ENCODE assay signal across 10 cellular contexts in genomic region chr15:72271221-72271620, GRCh38. TPM values are rescaled to one million over a fixed set of nuclear protein-coding genes. Genes with fewer than 3 reads are reported as not detected.
A peak's percentile ranks its signal among the peaks of the same experiment; 100 is the strongest.
DNase-seq lines count a peak whose midpoint lies in the region; ATAC-seq and TF ChIP-seq lines count a peak whose summit lies in the region.
"Had no signal": no experiment of that assay in that cellular context is flagged by ENCODE, and none has a peak within 500 bp of the region (broad histone marks: within the 10 kb centered on the region; RNA-seq: fewer than 3 reads in every experiment).

No MANE protein-coding gene starts in this region.

- no peaks in the 10 kb centered on the region for H3K4me1 ChIP-seq in aorta (ENCODE audit: control insufficient read depth in 1 of 2, insufficient read depth in 2 of 2, low read length in 2 of 2)

- no peak overlapping the region for H3K27ac ChIP-seq in aorta (ENCODE audit: low read depth in 1 of 2, low read length in 2 of 2)

- H3K27ac Mint-ChIP-seq in activated CD4-positive, alpha-beta T cell treated with anti-CD3 and anti-CD28 coated beads, Interleukin-2, amount 10 ng/mL, durations not matched to agents 7 days and 5 days, result peak overlapping the region; percentile 91
- H3K27ac Mint-ChIP-seq in WTC11, result no peak overlapping the region
- H3K27ac Mint-ChIP-seq in stimulated activated effector memory CD8-positive, alpha-beta T cell treated with anti-CD3 and anti-CD28 coated beads, Interleukin-12 subunit alpha, Interleukin-12 subunit beta, amount 100 ng/mL, for 72 hours, result peak overlapping the region; percentile 53

- no peaks in the 10 kb centered on the region for H3K9me3 ChIP-seq in aorta (ENCODE audit: control insufficient read depth, low read length)
- H3K9me3 ChIP-seq: spleen had no signal

- H3K27me3 ChIP-seq in aorta (ENCODE audit: control insufficient read depth in 1 of 2, insufficient read depth in 2 of 2, low read length in 1 of 2), result no peaks in the 10 kb centered on the region
- H3K27me3 ChIP-seq: spleen had no signal

- H3K4me3 ChIP-seq in fibroblast of the aortic adventitia (ENCODE audit: low read depth, low read length), result peak overlapping the region; percentile 83
- H3K4me3 ChIP-seq in aorta (ENCODE audit: low read length in 2 of 2), result no peak overlapping the region

- no peaks in the 10 kb centered on the region for H3K27me3 Mint-ChIP-seq in activated CD4-positive, alpha-beta T cell treated with anti-CD3 and anti-CD28 coated beads, Interleukin-2, amount 10 ng/mL, durations not matched to agents 7 days and 5 days
- H3K27me3 Mint-ChIP-seq in WTC11 (ENCODE audit: low read depth), result peaks cover 13% of the 10 kb centered on the region

- peak overlapping the region; percentile 86 for H3K4me3 Mint-ChIP-seq in activated CD4-positive, alpha-beta T cell treated with anti-CD3 and anti-CD28 coated beads, Interleukin-2, amount 10 ng/mL, durations not matched to agents 7 days and 5 days
- peak overlapping the region; percentile 84 for H3K4me3 Mint-ChIP-seq in WTC11
- peak overlapping the region; percentile 81 for H3K4me3 Mint-ChIP-seq in stimulated activated effector memory CD8-positive, alpha-beta T cell treated with anti-CD3 and anti-CD28 coated beads, Interleukin-12 subunit alpha, Interleukin-12 subunit beta, amount 100 ng/mL, for 72 hours

- intact Hi-C loops in aorta (cut with DNase I), result loop anchor here in 1 of 2 donors (5.0 kb wide), 1 partner anchor 74 kb away; the partner anchor contains the start of gene GRAMD2A

- CTCF ChIA-PET in activated CD4-positive, alpha-beta T cell treated with anti-CD3 and anti-CD28 coated beads, Interleukin-2, amount 10 ng/mL, durations not matched to agents 7 days and 5 days (lab: Charles Lee), result interaction anchor here (0.7 kb wide), 1 partner anchor 44 kb away, joined by 3 read pairs; no protein-coding TSS in a partner anchor
- CTCF ChIA-PET in WTC11 (lab: Charles Lee), result interaction anchor here (1.0 kb wide), 2 partner anchors 45 to 73 kb away, joined by 4 read pairs; partner anchors contain the start of gene GRAMD2A

- ATAC-seq in WTC11 (no peak), aorta (ENCODE audit: low FRiP score) (no peak)
- ATAC-seq in stimulated activated effector memory CD8-positive, alpha-beta T cell treated with anti-CD3 and anti-CD28 coated beads, Interleukin-12 subunit alpha, Interleukin-12 subunit beta, amount 100 ng/mL, for 72 hours, result no peak

- H3K9me3 Mint-ChIP-seq in activated CD4-positive, alpha-beta T cell treated with anti-CD3 and anti-CD28 coated beads, Interleukin-2, amount 10 ng/mL, durations not matched to agents 7 days and 5 days, result no peaks in the 10 kb centered on the region
- H3K9me3 Mint-ChIP-seq in WTC11, result no peaks in the 10 kb centered on the region
- H3K9me3 Mint-ChIP-seq in stimulated activated effector memory CD8-positive, alpha-beta T cell treated with anti-CD3 and anti-CD28 coated beads, Interleukin-12 subunit alpha, Interleukin-12 subunit beta, amount 100 ng/mL, for 72 hours, result no peaks in the 10 kb centered on the region

- TF ChIP-seq CTCF in WTC11 (IDR thresholded peaks at IDR 0.05) (no peak), fibroblast of the aortic adventitia (IDR thresholded peaks at IDR 0.05; ENCODE audit: insufficient read depth, low read length) (no peak)

- peaks cover 25% of the 10 kb centered on the region for H3K36me3 Mint-ChIP-seq in activated CD4-positive, alpha-beta T cell treated with anti-CD3 and anti-CD28 coated beads, Interleukin-2, amount 10 ng/mL, durations not matched to agents 7 days and 5 days (ENCODE audit: low read depth)
- H3K36me3 Mint-ChIP-seq in WTC11, result peaks cover 10% of the 10 kb centered on the region
- peaks cover 54% of the 10 kb centered on the region for H3K36me3 Mint-ChIP-seq in stimulated activated effector memory CD8-positive, alpha-beta T cell treated with anti-CD3 and anti-CD28 coated beads, Interleukin-12 subunit alpha, Interleukin-12 subunit beta, amount 100 ng/mL, for 72 hours

- peaks cover under 1 to 4% of the 10 kb centered on the region in 2 donors for H3K36me3 ChIP-seq in aorta (ENCODE audit: control insufficient read depth in 1 of 2, insufficient read depth in 2 of 2, low read length in 1 of 2)

- POLR2A ChIA-PET in activated CD4-positive, alpha-beta T cell treated with anti-CD3 and anti-CD28 coated beads, Interleukin-2, amount 10 ng/mL, durations not matched to agents 7 days and 5 days (lab: Charles Lee), result no interaction called here
- POLR2A ChIA-PET in WTC11 (lab: Charles Lee), result interaction anchor here (0.6 kb wide), 1 partner anchor 29 kb away, joined by 3 read pairs; no protein-coding TSS in a partner anchor

- no peak for DNase-seq in activated CD4-positive, alpha-beta T cell treated with anti-CD3 and anti-CD28 coated beads, Interleukin-2, amount 10 ng/mL, durations not matched to agents 7 days and 5 days
- DNase-seq in activated CD4-positive, alpha-beta T cell treated with anti-CD3 and anti-CD28 coated beads, Interleukin-2, amount 50 U/mL, for 1 hour, result no peak
- DNase-seq in WTC11 (ENCODE audit: low spot score) (no peak), fibroblast of the aortic adventitia (ENCODE audit: low read depth) (peak; percentile 5), aorta (no peak), NCI-H2107 (lab: John Stamatoyannopoulos, UW) (no peak), DMS53 treated with DMSO at 0.1 percent for 48 hours (lab: John Stamatoyannopoulos, UW; ENCODE audit: unreplicated experiment) (no peak)
- no peak for DNase-seq in stimulated activated effector memory CD8-positive, alpha-beta T cell treated with anti-CD3 and anti-CD28 coated beads, Interleukin-12 subunit alpha, Interleukin-12 subunit beta, amount 100 ng/mL, for 72 hours (ENCODE audit: low spot score in 2 of 2)
- DNase-seq: NCI-H524 treated with DMSO at 0.1 percent for 48 hours, spleen had no signal

- 72 to 75% methylated on average over 4 of the region's 4 CpGs for WGBS in aorta, 2 donors

- peaks cover 38% of the 10 kb centered on the region for H3K4me1 Mint-ChIP-seq in activated CD4-positive, alpha-beta T cell treated with anti-CD3 and anti-CD28 coated beads, Interleukin-2, amount 10 ng/mL, durations not matched to agents 7 days and 5 days
- H3K4me1 Mint-ChIP-seq in WTC11, result peaks cover 17% of the 10 kb centered on the region
- peaks cover 45% of the 10 kb centered on the region for H3K4me1 Mint-ChIP-seq in stimulated activated effector memory CD8-positive, alpha-beta T cell treated with anti-CD3 and anti-CD28 coated beads, Interleukin-12 subunit alpha, Interleukin-12 subunit beta, amount 100 ng/mL, for 72 hours

TF ChIP-seq in WTC11, 78 proteins besides CTCF, POLR2A, EP300 and RAD21:
- TF ChIP-seq HMGA2 (CRISPR knock-in tag; IDR thresholded peaks at IDR 0.05) (no peak), FOXP1 (CRISPR knock-in tag; IDR thresholded peaks at IDR 0.05; ENCODE audit: borderline replicate concordance) (no peak)

RNA-seq across cellular contexts. Expression of gene PARP6, which starts 1.1 kb away (rescaled TPM):
- total RNA-seq in activated CD4-positive, alpha-beta T cell treated with anti-CD3 and anti-CD28 coated beads, Interleukin-2, amount 10 ng/mL, durations not matched to agents 7 days and 5 days, result 10 to 100 TPM; 62.9 to 69.2 TPM
- total RNA-seq in WTC11 (2021), result 40.8 to 42.1 TPM (median 41.9 TPM) in 3 replicates
- 28.7 and 41.7 TPM in 2 replicates for total RNA-seq in fibroblast of the aortic adventitia (ENCODE audit: low replicate concordance)
- total RNA-seq in aorta, result 10 to 100 TPM; 63.1 to 72.2 TPM
- polyA plus RNA-seq in aorta, result 100 to 1,000 TPM in 1 of 2 donors, 10 to 100 TPM in 1; 28.0 to 143 TPM

RNA-seq across cellular contexts. Expression of gene PKM, which starts 40.2 kb away (rescaled TPM):
- total RNA-seq in activated CD4-positive, alpha-beta T cell treated with anti-CD3 and anti-CD28 coated beads, Interleukin-2, amount 10 ng/mL, durations not matched to agents 7 days and 5 days, result 1,000 to 10,000 TPM; 1,098 to 1,149 TPM
- total RNA-seq in WTC11 (2021), result 858 to 1,399 TPM (median 1,351 TPM) in 3 replicates
- total RNA-seq in fibroblast of the aortic adventitia (ENCODE audit: low replicate concordance), result 1,143 and 1,845 TPM in 2 replicates
- total RNA-seq in aorta, result 100 to 1,000 TPM; 478 to 588 TPM
- polyA plus RNA-seq in aorta, result 100 to 1,000 TPM; 238 to 429 TPM

RNA-seq across cellular contexts. Expression of gene CELF6, which starts 48.7 kb away (rescaled TPM):
- total RNA-seq in activated CD4-positive, alpha-beta T cell treated with anti-CD3 and anti-CD28 coated beads, Interleukin-2, amount 10 ng/mL, durations not matched to agents 7 days and 5 days, result 1 to 10 TPM; 1.0 to 1.2 TPM
- total RNA-seq in WTC11 (2021), result not detected in 3 replicates
- 0.18 and 1.6 TPM in 2 replicates for total RNA-seq in fibroblast of the aortic adventitia (ENCODE audit: low replicate concordance)
- 1 to 10 TPM; 1.0 to 1.9 TPM for total RNA-seq in aorta
- 1 to 10 TPM in 1 of 2 donors, under 1 TPM in 1; 0.25 to 7.7 TPM for polyA plus RNA-seq in aorta
